Comparison of ENCODE assay signal across 1 cellular context in the genomic region with DNA sequence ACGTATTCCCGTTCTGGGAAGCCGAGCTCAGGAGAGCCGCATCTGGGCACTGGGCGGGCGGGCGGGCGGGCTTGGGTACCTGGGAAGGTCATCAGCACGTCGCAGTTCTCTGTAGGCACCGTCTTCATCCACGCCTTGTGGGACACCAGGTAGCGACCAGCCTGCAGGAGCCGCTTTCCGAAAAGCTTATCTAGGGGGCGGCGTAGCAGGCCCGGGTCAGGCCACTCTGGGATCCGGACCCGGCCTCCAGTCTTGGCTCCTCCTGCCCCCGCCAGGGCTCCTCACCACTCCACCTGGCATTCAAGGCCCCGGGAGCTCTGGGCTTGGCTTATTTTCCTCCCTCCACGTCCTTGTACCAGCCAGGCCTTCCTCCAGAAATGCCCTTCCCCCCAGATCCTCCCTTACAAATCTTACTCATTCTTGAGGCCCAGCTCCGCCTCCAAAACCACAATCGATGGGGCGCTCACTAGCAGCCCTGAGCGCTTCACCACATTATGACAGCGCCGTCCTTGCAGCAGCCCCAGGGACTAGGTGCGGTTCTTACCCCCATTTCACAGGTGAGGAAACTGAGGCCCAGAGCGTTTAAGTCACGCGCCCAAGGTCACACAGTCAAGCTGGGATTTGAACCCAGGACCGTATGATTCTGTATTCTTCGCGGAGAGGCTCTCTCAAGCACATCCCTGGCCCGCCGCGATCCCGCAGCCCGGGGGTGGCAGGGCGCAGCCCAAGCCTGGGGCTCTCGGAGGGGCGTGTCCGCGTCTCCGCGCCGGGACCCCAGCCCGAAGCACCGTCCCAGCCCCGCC.
TF ChIP-seq lines count a peak whose summit lies in the region.

No MANE protein-coding gene starts in this region.

TF ChIP-seq in K562, 482 proteins besides CTCF, POLR2A, EP300 and RAD21 (continued from another document and continues in another):
- TF ChIP-seq CBFA2T3 (IDR thresholded peaks at IDR 0.05) = peak; percentile 28; the same call in 1 of the 2 replicates
- TF ChIP-seq CBX2 (IDR thresholded peaks at IDR 0.05; ENCODE audit: insufficient read depth, low read length, poor library complexity, severe bottlenecking) = no peak
- TF ChIP-seq NR4A1 (CRISPR knock-in tag; IDR thresholded peaks at IDR 0.05) = no peak
- peak; percentile 60; the same call in 1 of the 2 replicates for TF ChIP-seq NR4A1 (tag; IDR thresholded peaks at IDR 0.05)
- no peak for TF ChIP-seq ZNF57 (CRISPR knock-in tag; IDR thresholded peaks at IDR 0.05)
- no peak for TF ChIP-seq ZNF354B (CRISPR knock-in tag; IDR thresholded peaks at IDR 0.05)
- TF ChIP-seq SP2 (IDR thresholded peaks at IDR 0.05; ENCODE audit: extremely low read depth, low read depth, low read length, poor library complexity, severe bottlenecking) = peak; percentile 41
- no peak for TF ChIP-seq ZC3H11A (IDR thresholded peaks at IDR 0.05; ENCODE audit: low read depth, low read length)
- TF ChIP-seq SIN3B (IDR thresholded peaks at IDR 0.05; ENCODE audit: low read depth) = no peak
- TF ChIP-seq, protein P1, sequence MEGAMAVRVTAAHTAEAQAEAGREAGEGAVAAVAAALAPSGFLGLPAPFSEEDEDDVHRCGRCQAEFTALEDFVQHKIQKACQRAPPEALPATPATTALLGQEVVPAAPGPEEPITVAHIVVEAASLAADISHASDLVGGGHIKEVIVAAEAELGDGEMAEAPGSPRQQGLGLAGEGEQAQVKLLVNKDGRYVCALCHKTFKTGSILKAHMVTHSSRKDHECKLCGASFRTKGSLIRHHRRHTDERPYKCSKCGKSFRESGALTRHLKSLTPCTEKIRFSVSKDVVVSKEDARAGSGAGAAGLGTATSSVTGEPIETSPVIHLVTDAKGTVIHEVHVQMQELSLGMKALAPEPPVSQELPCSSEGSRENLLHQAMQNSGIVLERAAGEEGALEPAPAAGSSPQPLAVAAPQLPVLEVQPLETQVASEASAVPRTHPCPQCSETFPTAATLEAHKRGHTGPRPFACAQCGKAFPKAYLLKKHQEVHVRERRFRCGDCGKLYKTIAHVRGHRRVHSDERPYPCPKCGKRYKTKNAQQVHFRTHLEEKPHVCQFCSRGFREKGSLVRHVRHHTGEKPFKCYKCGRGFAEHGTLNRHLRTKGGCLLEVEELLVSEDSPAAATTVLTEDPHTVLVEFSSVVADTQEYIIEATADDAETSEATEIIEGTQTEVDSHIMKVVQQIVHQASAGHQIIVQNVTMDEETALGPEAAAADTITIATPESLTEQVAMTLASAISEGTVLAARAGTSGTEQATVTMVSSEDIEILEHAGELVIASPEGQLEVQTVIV (CRISPR knock-in tag; IDR thresholded peaks at IDR 0.05; ENCODE audit: borderline replicate concordance) = no peak
- TF ChIP-seq ZNF239 (CRISPR knock-in tag; IDR thresholded peaks at IDR 0.05) = no peak
- TF ChIP-seq ESRRB (CRISPR knock-in tag; IDR thresholded peaks at IDR 0.05; ENCODE audit: borderline replicate concordance) = no peak
- 0 out of 2 replicates have a peak, but pooled peaks have one; percentile 57 for TF ChIP-seq ZKSCAN8 (CRISPR knock-in tag; IDR thresholded peaks at IDR 0.05)
- no peak for TF ChIP-seq MXI1 (IDR thresholded peaks at IDR 0.05; ENCODE audit: low read depth, low read length)
- TF ChIP-seq JUNB (CRISPR knock-in tag; conservative IDR thresholded peaks at IDR 0.05) = no peak; the same call in 1 of the 2 replicates
- TF ChIP-seq ZFPM2 (CRISPR knock-in tag; IDR thresholded peaks at IDR 0.05) = no peak
- no peak; a peak in 3 of 4 replicates for TF ChIP-seq MAZ (CRISPR knock-in tag; conservative IDR thresholded peaks at IDR 0.05 in 1 of 2, IDR thresholded peaks at IDR 0.05 in 1 of 2)
- TF ChIP-seq PTBP1 (IDR thresholded peaks at IDR 0.05; ENCODE audit: low read depth, low read length) = peak; percentile 98
- TF ChIP-seq, protein P2, sequence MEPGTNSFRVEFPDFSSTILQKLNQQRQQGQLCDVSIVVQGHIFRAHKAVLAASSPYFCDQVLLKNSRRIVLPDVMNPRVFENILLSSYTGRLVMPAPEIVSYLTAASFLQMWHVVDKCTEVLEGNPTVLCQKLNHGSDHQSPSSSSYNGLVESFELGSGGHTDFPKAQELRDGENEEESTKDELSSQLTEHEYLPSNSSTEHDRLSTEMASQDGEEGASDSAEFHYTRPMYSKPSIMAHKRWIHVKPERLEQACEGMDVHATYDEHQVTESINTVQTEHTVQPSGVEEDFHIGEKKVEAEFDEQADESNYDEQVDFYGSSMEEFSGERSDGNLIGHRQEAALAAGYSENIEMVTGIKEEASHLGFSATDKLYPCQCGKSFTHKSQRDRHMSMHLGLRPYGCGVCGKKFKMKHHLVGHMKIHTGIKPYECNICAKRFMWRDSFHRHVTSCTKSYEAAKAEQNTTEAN (CRISPR knock-in tag; IDR thresholded peaks at IDR 0.05) = no peak
- TF ChIP-seq SIRT6 (IDR thresholded peaks at IDR 0.05; ENCODE audit: low read depth, low read length) = no peak
- TF ChIP-seq RFX5 (IDR thresholded peaks at IDR 0.05; ENCODE audit: low read depth, low read length) = no peak
- TF ChIP-seq SMAD4 (CRISPR knock-in tag; conservative IDR thresholded peaks at IDR 0.05) = no peak; the same call in 1 of the 2 replicates
- no peak for TF ChIP-seq MTF1 (CRISPR knock-in tag; IDR thresholded peaks at IDR 0.05; ENCODE audit: borderline replicate concordance)
- 0 out of 2 replicates have a peak, but pooled peaks have one; percentile 42 for TF ChIP-seq ZNF431 (CRISPR knock-in tag; IDR thresholded peaks at IDR 0.05)
- TF ChIP-seq KLF16 (IDR thresholded peaks at IDR 0.05) = no peak
- TF ChIP-seq ZFP1 (CRISPR knock-in tag; IDR thresholded peaks at IDR 0.05) = no peak
- TF ChIP-seq ZNF695 (CRISPR knock-in tag; IDR thresholded peaks at IDR 0.05) = peak; percentile 22; the same call in 1 of the 2 replicates
- TF ChIP-seq CSDE1 (IDR thresholded peaks at IDR 0.05) = no peak
- peak; percentile 69; the same call in 1 of the 2 replicates for TF ChIP-seq PHF21A (IDR thresholded peaks at IDR 0.05; ENCODE audit: borderline replicate concordance, low read depth)
- TF ChIP-seq, protein P3, sequence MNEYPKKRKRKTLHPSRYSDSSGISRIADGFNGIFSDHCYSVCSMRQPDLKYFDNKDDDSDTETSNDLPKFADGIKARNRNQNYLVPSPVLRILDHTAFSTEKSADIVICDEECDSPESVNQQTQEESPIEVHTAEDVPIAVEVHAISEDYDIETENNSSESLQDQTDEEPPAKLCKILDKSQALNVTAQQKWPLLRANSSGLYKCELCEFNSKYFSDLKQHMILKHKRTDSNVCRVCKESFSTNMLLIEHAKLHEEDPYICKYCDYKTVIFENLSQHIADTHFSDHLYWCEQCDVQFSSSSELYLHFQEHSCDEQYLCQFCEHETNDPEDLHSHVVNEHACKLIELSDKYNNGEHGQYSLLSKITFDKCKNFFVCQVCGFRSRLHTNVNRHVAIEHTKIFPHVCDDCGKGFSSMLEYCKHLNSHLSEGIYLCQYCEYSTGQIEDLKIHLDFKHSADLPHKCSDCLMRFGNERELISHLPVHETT (CRISPR knock-in tag; conservative IDR thresholded peaks at IDR 0.05 in 1 of 2, IDR thresholded peaks at IDR 0.05 in 1 of 2) = no peak; a peak in 1 of 4 replicates
- TF ChIP-seq, protein P4, sequence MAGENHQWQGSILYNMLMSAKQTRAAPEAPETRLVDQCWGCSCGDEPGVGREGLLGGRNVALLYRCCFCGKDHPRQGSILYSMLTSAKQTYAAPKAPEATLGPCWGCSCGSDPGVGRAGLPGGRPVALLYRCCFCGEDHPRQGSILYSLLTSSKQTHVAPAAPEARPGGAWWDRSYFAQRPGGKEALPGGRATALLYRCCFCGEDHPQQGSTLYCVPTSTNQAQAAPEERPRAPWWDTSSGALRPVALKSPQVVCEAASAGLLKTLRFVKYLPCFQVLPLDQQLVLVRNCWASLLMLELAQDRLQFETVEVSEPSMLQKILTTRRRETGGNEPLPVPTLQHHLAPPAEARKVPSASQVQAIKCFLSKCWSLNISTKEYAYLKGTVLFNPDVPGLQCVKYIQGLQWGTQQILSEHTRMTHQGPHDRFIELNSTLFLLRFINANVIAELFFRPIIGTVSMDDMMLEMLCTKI (IDR thresholded peaks at IDR 0.05; ENCODE audit: partially characterized antibody) = no peak
- TF ChIP-seq ZNF3 (CRISPR knock-in tag; IDR thresholded peaks at IDR 0.05) = no peak
- TF ChIP-seq ZNF436 (CRISPR knock-in tag; IDR thresholded peaks at IDR 0.05) = no peak
- no peak for TF ChIP-seq ZNF589 (CRISPR knock-in tag; IDR thresholded peaks at IDR 0.05; ENCODE audit: low read depth)
- TF ChIP-seq FOXK1 (CRISPR knock-in tag; IDR thresholded peaks at IDR 0.05; ENCODE audit: borderline replicate concordance) = no peak
- no peak for TF ChIP-seq ILK (tag; IDR thresholded peaks at IDR 0.05; ENCODE audit: borderline replicate concordance, low read depth)
- no peak for TF ChIP-seq SRSF7 (optimal IDR thresholded peaks at IDR 0.05; ENCODE audit: low read depth, low read length)
- no peak for TF ChIP-seq KHSRP (IDR thresholded peaks at IDR 0.05)
- TF ChIP-seq GABPB2 (CRISPR knock-in tag; conservative IDR thresholded peaks at IDR 0.05) = 0 out of 2 replicates have a peak, but pooled peaks have one; percentile 49
- no peak for TF ChIP-seq ZNF146 (CRISPR knock-in tag; IDR thresholded peaks at IDR 0.05; ENCODE audit: unreplicated experiment)
- TF ChIP-seq NR2C2 (CRISPR knock-in tag; IDR thresholded peaks at IDR 0.05) = no peak
- TF ChIP-seq NR2C2 (tag; IDR thresholded peaks at IDR 0.05) = no peak
- TF ChIP-seq NFYB (IDR thresholded peaks at IDR 0.05; ENCODE audit: extremely low read depth, insufficient read length) = no peak
- 0 out of 2 replicates have a peak, but pooled peaks have one; percentile 35 for TF ChIP-seq ERF (CRISPR knock-in tag; IDR thresholded peaks at IDR 0.05)
- TF ChIP-seq HOXB6 (CRISPR knock-in tag; IDR thresholded peaks at IDR 0.05; ENCODE audit: borderline replicate concordance) = no peak
- TF ChIP-seq MIER1 (IDR thresholded peaks at IDR 0.05; ENCODE audit: low read depth) = peak; percentile 47; the same call in 1 of the 2 replicates
- no peak for TF ChIP-seq ZNF140 (CRISPR knock-in tag; IDR thresholded peaks at IDR 0.05)
- TF ChIP-seq CAMTA2 (CRISPR knock-in tag; conservative IDR thresholded peaks at IDR 0.05) = 0 out of 2 replicates have a peak, but pooled peaks have one; percentile 27
- TF ChIP-seq, protein P5, sequence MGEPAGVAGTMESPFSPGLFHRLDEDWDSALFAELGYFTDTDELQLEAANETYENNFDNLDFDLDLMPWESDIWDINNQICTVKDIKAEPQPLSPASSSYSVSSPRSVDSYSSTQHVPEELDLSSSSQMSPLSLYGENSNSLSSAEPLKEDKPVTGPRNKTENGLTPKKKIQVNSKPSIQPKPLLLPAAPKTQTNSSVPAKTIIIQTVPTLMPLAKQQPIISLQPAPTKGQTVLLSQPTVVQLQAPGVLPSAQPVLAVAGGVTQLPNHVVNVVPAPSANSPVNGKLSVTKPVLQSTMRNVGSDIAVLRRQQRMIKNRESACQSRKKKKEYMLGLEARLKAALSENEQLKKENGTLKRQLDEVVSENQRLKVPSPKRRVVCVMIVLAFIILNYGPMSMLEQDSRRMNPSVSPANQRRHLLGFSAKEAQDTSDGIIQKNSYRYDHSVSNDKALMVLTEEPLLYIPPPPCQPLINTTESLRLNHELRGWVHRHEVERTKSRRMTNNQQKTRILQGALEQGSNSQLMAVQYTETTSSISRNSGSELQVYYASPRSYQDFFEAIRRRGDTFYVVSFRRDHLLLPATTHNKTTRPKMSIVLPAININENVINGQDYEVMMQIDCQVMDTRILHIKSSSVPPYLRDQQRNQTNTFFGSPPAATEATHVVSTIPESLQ (CRISPR knock-in tag; IDR thresholded peaks at IDR 0.05) = peak; percentile 54; the same call in 1 of the 2 replicates
- TF ChIP-seq ZKSCAN3 (CRISPR knock-in tag; IDR thresholded peaks at IDR 0.05) = no peak
- no peak for TF ChIP-seq PRPF4 (IDR thresholded peaks at IDR 0.05; ENCODE audit: insufficient read depth, low read depth, low read length, poor library complexity, severe bottlenecking)
- TF ChIP-seq HDAC3 (IDR thresholded peaks at IDR 0.05; ENCODE audit: borderline replicate concordance, partially characterized antibody) = no peak
- TF ChIP-seq, protein P6, sequence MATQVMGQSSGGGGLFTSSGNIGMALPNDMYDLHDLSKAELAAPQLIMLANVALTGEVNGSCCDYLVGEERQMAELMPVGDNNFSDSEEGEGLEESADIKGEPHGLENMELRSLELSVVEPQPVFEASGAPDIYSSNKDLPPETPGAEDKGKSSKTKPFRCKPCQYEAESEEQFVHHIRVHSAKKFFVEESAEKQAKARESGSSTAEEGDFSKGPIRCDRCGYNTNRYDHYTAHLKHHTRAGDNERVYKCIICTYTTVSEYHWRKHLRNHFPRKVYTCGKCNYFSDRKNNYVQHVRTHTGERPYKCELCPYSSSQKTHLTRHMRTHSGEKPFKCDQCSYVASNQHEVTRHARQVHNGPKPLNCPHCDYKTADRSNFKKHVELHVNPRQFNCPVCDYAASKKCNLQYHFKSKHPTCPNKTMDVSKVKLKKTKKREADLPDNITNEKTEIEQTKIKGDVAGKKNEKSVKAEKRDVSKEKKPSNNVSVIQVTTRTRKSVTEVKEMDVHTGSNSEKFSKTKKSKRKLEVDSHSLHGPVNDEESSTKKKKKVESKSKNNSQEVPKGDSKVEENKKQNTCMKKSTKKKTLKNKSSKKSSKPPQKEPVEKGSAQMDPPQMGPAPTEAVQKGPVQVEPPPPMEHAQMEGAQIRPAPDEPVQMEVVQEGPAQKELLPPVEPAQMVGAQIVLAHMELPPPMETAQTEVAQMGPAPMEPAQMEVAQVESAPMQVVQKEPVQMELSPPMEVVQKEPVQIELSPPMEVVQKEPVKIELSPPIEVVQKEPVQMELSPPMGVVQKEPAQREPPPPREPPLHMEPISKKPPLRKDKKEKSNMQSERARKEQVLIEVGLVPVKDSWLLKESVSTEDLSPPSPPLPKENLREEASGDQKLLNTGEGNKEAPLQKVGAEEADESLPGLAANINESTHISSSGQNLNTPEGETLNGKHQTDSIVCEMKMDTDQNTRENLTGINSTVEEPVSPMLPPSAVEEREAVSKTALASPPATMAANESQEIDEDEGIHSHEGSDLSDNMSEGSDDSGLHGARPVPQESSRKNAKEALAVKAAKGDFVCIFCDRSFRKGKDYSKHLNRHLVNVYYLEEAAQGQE (CRISPR knock-in tag; IDR thresholded peaks at IDR 0.05; ENCODE audit: low read depth) = no peak
- TF ChIP-seq ZNF764 (CRISPR knock-in tag; IDR thresholded peaks at IDR 0.05; ENCODE audit: low read depth) = no peak; the same call in 1 of the 2 replicates
- no peak for TF ChIP-seq PCBP1 (IDR thresholded peaks at IDR 0.05; ENCODE audit: low read depth, low read length, poor library complexity, severe bottlenecking)
- TF ChIP-seq TCFL5 (CRISPR knock-in tag; conservative IDR thresholded peaks at IDR 0.05) = no peak
- no peak for TF ChIP-seq HMG20B (CRISPR knock-in tag; IDR thresholded peaks at IDR 0.05)
- TF ChIP-seq, protein P7, sequence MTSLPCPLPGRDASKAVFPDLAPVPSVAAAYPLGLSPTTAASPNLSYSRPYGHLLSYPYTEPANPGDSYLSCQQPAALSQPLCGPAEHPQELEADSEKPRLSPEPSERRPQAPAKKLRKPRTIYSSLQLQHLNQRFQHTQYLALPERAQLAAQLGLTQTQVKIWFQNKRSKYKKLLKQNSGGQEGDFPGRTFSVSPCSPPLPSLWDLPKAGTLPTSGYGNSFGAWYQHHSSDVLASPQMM (CRISPR knock-in tag; IDR thresholded peaks at IDR 0.05) = no peak
- TF ChIP-seq, protein P8, sequence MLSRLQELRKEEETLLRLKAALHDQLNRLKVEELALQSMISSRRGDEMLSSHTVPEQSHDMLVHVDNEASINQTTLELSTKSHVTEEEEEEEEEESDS (CRISPR knock-in tag; IDR thresholded peaks at IDR 0.05) = no peak
- no peak for TF ChIP-seq TFAM (CRISPR knock-in tag; conservative IDR thresholded peaks at IDR 0.05)
- no peak for TF ChIP-seq CBFA2T2 (conservative IDR thresholded peaks at IDR 0.05)
- TF ChIP-seq MTA3 (IDR thresholded peaks at IDR 0.05; ENCODE audit: borderline replicate concordance) = no peak; the same call in 1 of the 2 replicates
